26 cellular contexts compared by ENCODE assay signal in the genomic region with DNA sequence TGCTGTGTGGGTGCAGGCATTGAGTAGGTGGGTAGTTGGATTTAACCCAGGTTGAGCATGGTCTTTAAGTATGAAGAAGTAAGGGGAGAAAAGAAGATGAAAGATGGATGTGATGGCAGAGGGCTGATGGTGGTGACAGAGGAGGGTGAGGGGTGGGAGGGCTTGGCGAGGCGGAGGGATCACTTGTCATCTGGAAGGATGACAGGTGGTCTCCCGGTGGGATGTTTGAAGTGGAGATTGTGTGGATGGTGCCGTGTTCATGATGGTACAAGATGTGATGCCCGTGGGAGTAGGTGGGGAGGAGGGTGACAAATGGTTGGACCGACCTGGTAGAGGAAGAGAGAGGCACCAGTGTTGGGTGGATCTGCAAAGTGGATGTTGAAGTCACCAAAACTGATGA.
"Had no signal": no experiment of that assay in that cellular context is flagged by ENCODE, and none has a peak within 500 bp of the region (broad histone marks: within the 10 kb centered on the region; RNA-seq: fewer than 3 reads in every experiment).

No MANE protein-coding gene starts in this region.

- H3K4me2 ChIP-seq: smooth muscle cell had no signal

- H3K9ac ChIP-seq: parathyroid adenoma had no signal

- H3K36me3 ChIP-seq: gastrocnemius medialis, prostate gland, right atrium auricular region, suprapubic skin, transverse colon, upper lobe of right lung, uterus had no signal

- H3K27me3 ChIP-seq: gastrocnemius medialis, right atrium auricular region, transverse colon, upper lobe of right lung, uterus had no signal

- H3K27me3 Mint-ChIP-seq: stimulated activated naive CD8-positive, alpha-beta T cell treated with anti-CD3 and anti-CD28 coated beads, Interleukin-15, amount 100 ng/mL, for 72 hours had no signal

- ATAC-seq: esophagus mucosa; gastrocnemius medialis; left lobe of liver; natural killer cell; sciatic nerve; stimulated activated naive CD8-positive, alpha-beta T cell treated with anti-CD3 and anti-CD28 coated beads, Interleukin-15, amount 100 ng/mL, for 72 hours had no signal

- H3K27ac ChIP-seq: epithelial cell of prostate, gastrocnemius medialis, parathyroid adenoma, prostate gland, right atrium auricular region, suprapubic skin, transverse colon, upper lobe of right lung, uterus had no signal

- H2AFZ ChIP-seq: parathyroid adenoma had no signal

- H3K4me1 ChIP-seq: gastrocnemius medialis, prostate gland had no signal

- H3K79me2 ChIP-seq: parathyroid adenoma had no signal

- H3K4me3 ChIP-seq: gastrocnemius medialis, lung, prostate gland, right atrium auricular region, smooth muscle cell, suprapubic skin, transverse colon, upper lobe of right lung, uterus had no signal

- H3K9me3 Mint-ChIP-seq: dendritic cell treated with granulocyte-macrophage colony-stimulating factor and Interleukin-4, amounts not matched to agents 40 ng/mL and 50 ng/mL, for 4 days; endodermal cell; memory B cell; natural killer cell; stimulated activated naive CD8-positive, alpha-beta T cell treated with anti-CD3 and anti-CD28 coated beads, Interleukin-15, amount 100 ng/mL, for 72 hours had no signal

- H3K9me3 ChIP-seq: gastrocnemius medialis, prostate gland, right atrium auricular region, suprapubic skin, transverse colon, upper lobe of right lung, uterus had no signal

- H3K36me3 Mint-ChIP-seq: memory B cell, natural killer cell had no signal

- FAIRE-seq: kidney had no signal

- H3K27ac Mint-ChIP-seq: dendritic cell treated with granulocyte-macrophage colony-stimulating factor and Interleukin-4, amounts not matched to agents 40 ng/mL and 50 ng/mL, for 4 days; endodermal cell; memory B cell; natural killer cell; stimulated activated naive CD8-positive, alpha-beta T cell treated with anti-CD3 and anti-CD28 coated beads, Interleukin-15, amount 100 ng/mL, for 72 hours had no signal

- H3K4me3 Mint-ChIP-seq: dendritic cell treated with granulocyte-macrophage colony-stimulating factor and Interleukin-4, amounts not matched to agents 40 ng/mL and 50 ng/mL, for 4 days; endodermal cell; memory B cell; natural killer cell; stimulated activated naive CD8-positive, alpha-beta T cell treated with anti-CD3 and anti-CD28 coated beads, Interleukin-15, amount 100 ng/mL, for 72 hours had no signal

- DNase-seq: effector CD8-positive, alpha-beta T cell; endodermal cell; foreskin fibroblast; gastrocnemius medialis; kidney; natural killer cell; stimulated activated CD4-positive, alpha-beta T cell treated with anti-CD3 and anti-CD28 coated beads, Interleukin-12 subunit alpha, Interleukin-12 subunit beta, amount 100 ng/mL, for 4 hours; stimulated activated CD4-positive, alpha-beta T cell treated with anti-CD3 and anti-CD28 coated beads, Interleukin-1b, Interleukin-23, amount 100 ng/mL, for 48 hours; stimulated activated CD4-positive, alpha-beta T cell treated with anti-CD3 and anti-CD28 coated beads, Interleukin-4, amount 100 ng/mL, for 1 hour; stimulated activated naive CD4-positive, alpha-beta T cell; stimulated activated naive CD8-positive, alpha-beta T cell treated with anti-CD3 and anti-CD28 coated beads, Interleukin-15, amount 100 ng/mL, for 72 hours; transverse colon; upper lobe of right lung; uterus had no signal
